23 cellular contexts compared by ENCODE assay signal in genomic region chr18:42532119-42532518, GRCh38.
DNase-seq lines count a peak whose midpoint lies in the region; TF ChIP-seq lines count a peak whose summit lies in the region.
"Had no signal": no experiment of that assay in that cellular context is flagged by ENCODE, and none has a peak within 500 bp of the region (broad histone marks: within the 10 kb centered on the region; RNA-seq: fewer than 3 reads in every experiment).

No MANE protein-coding gene starts in this region.

- in situ Hi-C loops in GM13976 (cut with MboI; ENCODE audit: low sequenced_read_pairs, unreplicated experiment) = no loop called here

- POLR2A ChIA-PET in MCF 10A (lab: Yijun Ruan, JAX) = no interaction called here

- H3K9me3 ChIP-seq in breast epithelium (no peaks in the 10 kb centered on the region), uterus (no peaks in the 10 kb centered on the region)
- H3K9me3 ChIP-seq: BLaER1 treated with 17β-estradiol and CSF1 and Interleukin-3, amounts not matched to agents 10 nM and 100 nM had no signal

- CTCF ChIA-PET in MCF 10A (lab: Yijun Ruan, JAX) = no interaction called here

- H3K27ac ChIP-seq in breast epithelium (no peak overlapping the region), uterus (peak overlapping the region; percentile 19 to 68)
- H3K27ac ChIP-seq: BLaER1 treated with 17β-estradiol and CSF1 and Interleukin-3, amounts not matched to agents 10 nM and 100 nM; C4-2B had no signal

- no TSS peak for BruUV-seq in MCF 10A (replicated peaks; lab: Mats Ljungman, UMichigan)

- H3K4me1 ChIP-seq in breast epithelium = no peaks in the 10 kb centered on the region
- no peaks in the 10 kb centered on the region for H3K4me1 ChIP-seq in uterus
- H3K4me1 ChIP-seq: BLaER1 treated with 17β-estradiol and CSF1 and Interleukin-3, amounts not matched to agents 10 nM and 100 nM had no signal

- no peak for TF ChIP-seq CTCF in MCF 10A (IDR thresholded peaks at IDR 0.05; ENCODE audit: unreplicated experiment)
- no peak for TF ChIP-seq CTCF in breast epithelium (IDR thresholded peaks at IDR 0.05)
- TF ChIP-seq CTCF in mesothelial cell of epicardium (IDR thresholded peaks at IDR 0.05; ENCODE audit: unreplicated experiment) = no peak
- TF ChIP-seq CTCF in uterus (IDR thresholded peaks at IDR 0.05) = no peak
- TF ChIP-seq CTCF in GM13976 (IDR thresholded peaks at IDR 0.05; ENCODE audit: borderline replicate concordance, control extremely low read depth, extremely low read depth, insufficient read depth, missing control alignments) = no peak
- TF ChIP-seq CTCF in osteocyte (IDR thresholded peaks at IDR 0.05) = no peak

- intact Hi-C loops in MCF 10A (cut with micrococcal nuclease) (no loop called here), breast epithelium (cut with DNase I; ENCODE audit: low total_unique reads) (no loop called here), uterus (cut with DNase I; ENCODE audit: low total_unique reads) (no loop called here)

- H3K9me3 Mint-ChIP-seq in MCF 10A (ENCODE audit: unreplicated experiment) (no peaks in the 10 kb centered on the region), mesothelial cell of epicardium (no peaks in the 10 kb centered on the region), osteocyte (ENCODE audit: unreplicated experiment) (no peaks in the 10 kb centered on the region)
- H3K9me3 Mint-ChIP-seq: CD4-positive, alpha-beta T cell had no signal

- H3K4me3 ChIP-seq in breast epithelium (no peak overlapping the region), uterus (no peak overlapping the region)
- H3K4me3 ChIP-seq: BLaER1 treated with 17β-estradiol and CSF1 and Interleukin-3, amounts not matched to agents 10 nM and 100 nM; GM12878 had no signal

- H3K36me3 ChIP-seq in breast epithelium (no peaks in the 10 kb centered on the region), uterus (no peaks in the 10 kb centered on the region)
- H3K36me3 ChIP-seq: BLaER1 treated with 17β-estradiol and CSF1 and Interleukin-3, amounts not matched to agents 10 nM and 100 nM had no signal

- H3K36me3 Mint-ChIP-seq in MCF 10A (ENCODE audit: insufficient read depth, unreplicated experiment) = no peaks in the 10 kb centered on the region
- no peaks in the 10 kb centered on the region for H3K36me3 Mint-ChIP-seq in mesothelial cell of epicardium
- H3K36me3 Mint-ChIP-seq in osteocyte (ENCODE audit: unreplicated experiment) = no peaks in the 10 kb centered on the region
- H3K36me3 Mint-ChIP-seq: CD8-positive, alpha-beta T cell had no signal

- H3K27me3 ChIP-seq in breast epithelium (no peaks in the 10 kb centered on the region), uterus (no peaks in the 10 kb centered on the region)
- H3K27me3 ChIP-seq: BLaER1 treated with 17β-estradiol and CSF1 and Interleukin-3, amounts not matched to agents 10 nM and 100 nM had no signal

- TF ChIP-seq POLR2A in breast epithelium (IDR thresholded peaks at IDR 0.05) = no peak
- TF ChIP-seq POLR2A in uterus (IDR thresholded peaks at IDR 0.05) = no peak

- H3K4me1 Mint-ChIP-seq in MCF 10A (ENCODE audit: insufficient read depth, unreplicated experiment) (no peaks in the 10 kb centered on the region), mesothelial cell of epicardium (peaks cover 84% of the 10 kb centered on the region), osteocyte (ENCODE audit: unreplicated experiment) (no peaks in the 10 kb centered on the region)
- H3K4me1 Mint-ChIP-seq: B cell had no signal

- H3K4me3 Mint-ChIP-seq in MCF 10A (ENCODE audit: unreplicated experiment) (no peak overlapping the region), mesothelial cell of epicardium (no peak overlapping the region), osteocyte (ENCODE audit: unreplicated experiment) (no peak overlapping the region)
- H3K4me3 Mint-ChIP-seq: B cell; CD4-positive, alpha-beta T cell; CD8-positive, alpha-beta T cell had no signal

- H3K27me3 Mint-ChIP-seq in MCF 10A (ENCODE audit: insufficient read depth, unreplicated experiment) (peaks cover 11% of the 10 kb centered on the region), mesothelial cell of epicardium (ENCODE audit: low read depth) (no peaks in the 10 kb centered on the region), osteocyte (ENCODE audit: unreplicated experiment) (peaks cover 3% of the 10 kb centered on the region)
- H3K27me3 Mint-ChIP-seq: B cell; CD4-positive, alpha-beta T cell had no signal

- H3K27ac Mint-ChIP-seq in MCF 10A (ENCODE audit: low read depth, unreplicated experiment) (no peak overlapping the region), mesothelial cell of epicardium (peak overlapping the region; percentile 17), osteocyte (ENCODE audit: unreplicated experiment) (no peak overlapping the region)
- H3K27ac Mint-ChIP-seq: B cell; CD4-positive, alpha-beta T cell; CD8-positive, alpha-beta T cell had no signal

- DNase-seq in MCF 10A (ENCODE audit: unreplicated experiment) (peak; percentile 25), breast epithelium (ENCODE audit: low spot score in 2 of 2) (no peak), NCI-H69 (lab: John Stamatoyannopoulos, UW) (peak; percentile 45), mesothelial cell of epicardium (ENCODE audit: low spot score in 2 of 2, unreplicated experiment in 2 of 2) (no peak), uterus (no peak), NCI-H748 (lab: John Stamatoyannopoulos, UW; ENCODE audit: unreplicated experiment) (no peak), GM13976 (ENCODE audit: low spot score) (no peak), osteocyte (ENCODE audit: extremely low spot score, unreplicated experiment) (no peak)
- DNase-seq: 8988T; ACHN; CD4-positive, alpha-beta T cell; CD8-positive, alpha-beta T cell; DMS 273 treated with DMSO at 0.1 percent for 48 hours; DMS153; DMS53; DMS79; DND-41; EL; GDM1 had no signal

Comparison
In these comparisons a context has a peak if more than half of its experiments do, and no peak if none do; other contexts are left out.
1. DNase-seq: peak in MCF 10A (single experiment) and NCI-H69 (single experiment); none in breast epithelium (0 of 2), mesothelial cell of epicardium (0 of 2), uterus (0 of 2), NCI-H748 (single experiment), GM13976 (single experiment) and osteocyte (single experiment).
2. H3K27ac ChIP-seq: peak in uterus (2 of 2); none in breast epithelium (0 of 2).